13 cellular contexts compared by ENCODE assay signal in the genomic region with DNA sequence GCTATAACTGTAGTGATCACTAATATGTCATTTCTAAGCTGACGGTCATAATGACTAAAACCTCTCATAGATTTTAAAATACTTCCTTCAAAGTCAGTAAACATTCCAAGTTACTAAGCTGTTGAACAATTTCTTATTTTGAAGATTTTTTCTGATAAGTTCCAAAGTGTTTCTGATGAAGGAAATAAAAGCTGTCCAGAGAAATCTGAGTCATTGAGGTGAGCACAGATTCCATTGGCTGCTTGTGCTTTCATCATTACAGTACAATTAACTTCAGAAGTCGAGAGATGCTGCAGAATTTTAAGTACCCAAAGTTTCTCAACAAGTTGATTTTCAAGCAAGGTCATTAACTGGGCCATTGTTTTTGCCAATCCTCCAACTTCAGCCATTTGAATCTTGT. TPM values are rescaled to one million over a fixed set of nuclear protein-coding genes. Genes with fewer than 3 reads are reported as not detected.
DNase-seq lines count a peak whose midpoint lies in the region; ATAC-seq and TF ChIP-seq lines count a peak whose summit lies in the region.
"Had no signal": no experiment of that assay in that cellular context is flagged by ENCODE, and none has a peak within 500 bp of the region (broad histone marks: within the 10 kb centered on the region; RNA-seq: fewer than 3 reads in every experiment).

No MANE protein-coding gene starts in this region.

- no peak for DNase-seq in heart left ventricle
- DNase-seq in left cardiac atrium: no peak
- DNase-seq in T-helper 17 cell: no peak
- DNase-seq in fibroblast of peridontal ligament (ENCODE audit: extremely low read depth): peak; percentile 45
- DNase-seq in NCI-H146 (lab: John Stamatoyannopoulos, UW): no peak
- no peak for DNase-seq in NCI-H345 (lab: John Stamatoyannopoulos, UW)
- DNase-seq: cortex of kidney, mucosa of descending colon, SIG-M5 had no signal

- no peak for TF ChIP-seq CTCF in heart left ventricle (IDR thresholded peaks at IDR 0.05)

- peak overlapping the region; percentile 83 for H3K4me3 Mint-ChIP-seq in T-helper 17 cell

- intact Hi-C loops in heart left ventricle (cut with DNase I): no loop called here
- intact Hi-C loops in left cardiac atrium (cut with DNase I): no loop called here

- H3K27ac ChIP-seq in heart left ventricle (peak overlapping the region in 9 of 12 donors; percentile 1 to 90 (median 79)), subcutaneous abdominal adipose tissue (ENCODE audit: low read depth, low read length) (peak overlapping the region; percentile 64)
- H3K27ac ChIP-seq: C4-2B, hepatocyte had no signal

- H3K27ac Mint-ChIP-seq in T-helper 17 cell: peak overlapping the region; percentile 98

- TF ChIP-seq POLR2A in heart left ventricle (IDR thresholded peaks at IDR 0.05): no peak

- H3K4me1 ChIP-seq in heart left ventricle: peaks cover 0 to 69% (median 6%) of the 10 kb centered on the region in 12 donors
- peaks cover 0 to 19% (median 0%) of the 10 kb centered on the region in 5 donors for H3K4me1 ChIP-seq in subcutaneous abdominal adipose tissue (ENCODE audit: control insufficient read depth in 5 of 5, insufficient read depth in 5 of 5, low read length in 5 of 5)

- no peaks in the 10 kb centered on the region for H3K27me3 ChIP-seq in heart left ventricle
- H3K27me3 ChIP-seq in subcutaneous abdominal adipose tissue (ENCODE audit: control insufficient read depth in 5 of 5, insufficient read depth in 4 of 5, low read length in 5 of 5): no peaks in the 10 kb centered on the region
- H3K27me3 ChIP-seq: hepatocyte had no signal

- no peak overlapping the region for H3K9ac ChIP-seq in subcutaneous abdominal adipose tissue (ENCODE audit: low read length in 5 of 5)

- no peak overlapping the region for H3K4me3 ChIP-seq in heart left ventricle
- no peak overlapping the region for H3K4me3 ChIP-seq in subcutaneous abdominal adipose tissue (ENCODE audit: low read depth in 1 of 5, low read length in 5 of 5)
- H3K4me3 ChIP-seq: hepatocyte, mucosa of descending colon had no signal

- 68 to 82% (median 74%) methylated on average over 2 of the region's 2 CpGs for WGBS in heart left ventricle, 4 donors

- peaks cover 0 to 25% (median 5%) of the 10 kb centered on the region in 9 donors for H3K36me3 ChIP-seq in heart left ventricle
- peaks cover 0 to 14% (median 14%) of the 10 kb centered on the region in 5 donors for H3K36me3 ChIP-seq in subcutaneous abdominal adipose tissue (ENCODE audit: control insufficient read depth in 5 of 5, insufficient read depth in 5 of 5, low read length in 5 of 5)

- no peaks in the 10 kb centered on the region for H3K27me3 Mint-ChIP-seq in T-helper 17 cell

- H3K4me1 Mint-ChIP-seq in T-helper 17 cell: peaks cover 56% of the 10 kb centered on the region

- H3K9me3 ChIP-seq in heart left ventricle (peaks cover 0 to 5% (median 0%) of the 10 kb centered on the region in 12 donors), T-helper 17 cell (ENCODE audit: control insufficient read depth, low read length, poor library complexity, severe bottlenecking) (no peaks in the 10 kb centered on the region), subcutaneous abdominal adipose tissue (ENCODE audit: control insufficient read depth in 5 of 5, low read length in 5 of 5) (no peaks in the 10 kb centered on the region)
- H3K9me3 ChIP-seq: mucosa of descending colon had no signal

- peaks cover 7% of the 10 kb centered on the region for H3K36me3 Mint-ChIP-seq in T-helper 17 cell (ENCODE audit: low read depth)

- no peak for ATAC-seq in heart left ventricle
- no peak for ATAC-seq in left cardiac atrium
- no peak for ATAC-seq in T-helper 17 cell
- no peak for ATAC-seq in HG02678 (IDR thresholded peaks at IDR 0.05; ENCODE audit: unreplicated experiment)
- ATAC-seq: mucosa of descending colon had no signal

RNA-seq across cellular contexts. Expression of a gene that starts 23.9 kb away (rescaled TPM):
- total RNA-seq in heart left ventricle: 10 to 100 TPM in 4 of 9 donors, 1 to 10 TPM in 5; 5.8 to 98.6 (median 9.9) TPM
- 10 to 100 TPM in 1 of 2 donors, 1 to 10 TPM in 1; 6.8 to 11.8 TPM for polyA plus RNA-seq in heart left ventricle
- 10 to 100 TPM; 14.2 to 31.5 TPM for total RNA-seq in left cardiac atrium
- 100 to 1,000 TPM; 381 to 578 TPM for total RNA-seq in T-helper 17 cell

RNA-seq across cellular contexts. Expression of a gene that starts 51.5 kb away (rescaled TPM):
- total RNA-seq in heart left ventricle (1 to 10 TPM in 2 of 9 donors, under 1 TPM in 5, not detected in 2; 0.23 to 3.1 (median 0.30) TPM), left cardiac atrium (under 1 TPM; 0.16 to 0.65 TPM), T-helper 17 cell (1 to 10 TPM in 1 of 2 donors, not detected in 1; 2.3 TPM)
- under 1 TPM in 1 of 2 donors, not detected in 1; 0.32 TPM for polyA plus RNA-seq in heart left ventricle
- total RNA-seq: hepatocyte had no signal
- polyA plus RNA-seq: hepatocyte had no signal
